ENCODE assay signal across 20 cellular contexts in the genomic region with DNA sequence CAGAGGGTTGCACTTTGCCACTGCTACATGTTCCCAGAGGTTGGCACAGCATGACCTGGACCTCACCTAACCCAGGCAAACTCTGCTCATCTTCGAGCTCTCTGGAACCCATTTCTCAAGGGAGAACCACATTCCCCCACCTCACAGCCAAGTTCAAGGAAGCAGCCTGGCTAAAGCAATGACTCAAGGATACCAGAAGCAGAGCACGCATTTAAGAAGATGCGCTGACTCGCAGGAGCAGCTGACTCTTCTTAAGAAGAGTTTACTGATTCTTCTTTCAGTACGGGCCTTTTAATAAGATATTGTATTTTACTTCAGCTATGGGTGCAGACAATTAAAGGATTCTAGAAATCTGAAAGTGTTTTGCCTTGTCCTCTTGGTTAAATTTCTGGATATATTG. TPM values are rescaled to one million over a fixed set of nuclear protein-coding genes. Genes with fewer than 3 reads are reported as not detected.
DNase-seq lines count a peak whose midpoint lies in the region; ATAC-seq, FAIRE-seq and TF ChIP-seq lines count a peak whose summit lies in the region.
"Had no signal": no experiment of that assay in that cellular context is flagged by ENCODE, and none has a peak within 500 bp of the region (broad histone marks: within the 10 kb centered on the region; RNA-seq: fewer than 3 reads in every experiment).

No MANE protein-coding gene starts in this region.

- peaks cover 11% of the 10 kb centered on the region for H3K4me1 ChIP-seq in mesenchymal stem cell (ENCODE audit: control insufficient read depth, insufficient read depth, low read depth, low read length)
- H3K4me1 ChIP-seq in upper lobe of right lung: no peaks in the 10 kb centered on the region

- H2BK120ac ChIP-seq in mesenchymal stem cell (ENCODE audit: low read depth, low read length): no peak overlapping the region

- H3K18ac ChIP-seq in mesenchymal stem cell (ENCODE audit: low read depth in 1 of 2, low read length in 2 of 2): no peak overlapping the region

- H2AFZ ChIP-seq in mesenchymal stem cell (ENCODE audit: low read depth, low read length): no peak overlapping the region

- no peak overlapping the region for H3K4ac ChIP-seq in mesenchymal stem cell (ENCODE audit: low read depth in 1 of 2, low read length in 2 of 2)

- H3K9ac ChIP-seq in mesenchymal stem cell (ENCODE audit: low read length): no peak overlapping the region
- H3K9ac ChIP-seq: KMS-11 had no signal

- H3K9me3 ChIP-seq in mesenchymal stem cell (ENCODE audit: control insufficient read depth, low read length): no peaks in the 10 kb centered on the region
- no peaks in the 10 kb centered on the region for H3K9me3 ChIP-seq in upper lobe of right lung

- WGBS in mesenchymal stem cell: 87% methylated on average over 4 of the region's 5 CpGs

- H3K4me3 ChIP-seq in astrocyte of the spinal cord (ENCODE audit: low read depth, low read length) (no peak overlapping the region), mesenchymal stem cell (ENCODE audit: insufficient read depth in 1 of 2, low read depth in 1 of 2, low read length in 2 of 2) (no peak overlapping the region), upper lobe of right lung (no peak overlapping the region)

- no peak overlapping the region for H3K4me2 ChIP-seq in mesenchymal stem cell (ENCODE audit: low read length, poor library complexity, severe bottlenecking)
- H3K4me2 ChIP-seq: KMS-11 had no signal

- H2BK12ac ChIP-seq in mesenchymal stem cell (ENCODE audit: low read length in 2 of 2): no peak overlapping the region

- no peak overlapping the region for H3K14ac ChIP-seq in mesenchymal stem cell (ENCODE audit: low read length in 2 of 2)

- ATAC-seq in upper lobe of right lung: no peak
- ATAC-seq: Panc1, SK-N-SH treated with all-trans-retinoic acid at 6 μM for 48 hours, T-cell had no signal

- no peaks in the 10 kb centered on the region for H3K27me3 ChIP-seq in mesenchymal stem cell (ENCODE audit: control insufficient read depth in 1 of 2, insufficient read depth in 1 of 2, low read length in 2 of 2)
- peaks cover 6% of the 10 kb centered on the region for H3K27me3 ChIP-seq in upper lobe of right lung

- no peak overlapping the region for H4K8ac ChIP-seq in mesenchymal stem cell (ENCODE audit: low read length)

- H3K36me3 ChIP-seq in mesenchymal stem cell (ENCODE audit: control insufficient read depth in 1 of 2, insufficient read depth in 2 of 2, low read depth in 1 of 2, low read length in 2 of 2) (peaks cover 24 to 41% of the 10 kb centered on the region in 2 experiments), upper lobe of right lung (peaks cover 8% of the 10 kb centered on the region)

- H3K27ac ChIP-seq in mesenchymal stem cell (ENCODE audit: low read length, poor library complexity, severe bottlenecking): no peak overlapping the region
- H3K27ac ChIP-seq in upper lobe of right lung: no peak overlapping the region
- H3K27ac ChIP-seq: C4-2B, HL-60, KMS-11 had no signal

- TF ChIP-seq CTCF in astrocyte of the spinal cord (IDR thresholded peaks at IDR 0.05; ENCODE audit: low read depth, low read length): no peak
- TF ChIP-seq CTCF in upper lobe of right lung (IDR thresholded peaks at IDR 0.05): no peak

- in situ Hi-C loops in astrocyte of the spinal cord (cut with HindIII; ENCODE audit: low sequenced_read_pairs): no loop called here

- H2AK5ac ChIP-seq in mesenchymal stem cell (ENCODE audit: low read length, severe bottlenecking): no peak overlapping the region

- H4K91ac ChIP-seq in mesenchymal stem cell (ENCODE audit: low read length): no peak overlapping the region

- no peak overlapping the region for H2BK15ac ChIP-seq in mesenchymal stem cell (ENCODE audit: low read depth, poor library complexity, severe bottlenecking)

- H3K79me1 ChIP-seq in mesenchymal stem cell (replicated peaks; ENCODE audit: low read length, poor library complexity, severe bottlenecking): peaks cover 15% of the 10 kb centered on the region

- no peak overlapping the region for H3K23ac ChIP-seq in mesenchymal stem cell (ENCODE audit: low read length in 2 of 2)

- DNase-seq in EH (ENCODE audit: low read depth) (peak; percentile 42), HTR-8/SVneo (ENCODE audit: insufficient read length, low spot score) (no peak), astrocyte of the spinal cord (ENCODE audit: low read depth, low spot score) (peak; percentile 13), mesenchymal stem cell (peak; percentile 52), NCI-H226 (no peak), upper lobe of right lung (no peak), SW480 (ENCODE audit: low spot score) (no peak)
- DNase-seq: CD8-positive, alpha-beta memory T cell; H7; NCI-H1417 treated with DMSO at 0.1 percent for 48 hours; NCI-H187; NCI-H2107; NCI-H510A treated with DMSO at 0.1 percent for 48 hours; NCI-H748 treated with DMSO at 0.1 percent for 48 hours; T-cell had no signal

- intact Hi-C loops in upper lobe of right lung (cut with DNase I): no loop called here

- peak; percentile 82 for FAIRE-seq in HTR-8/SVneo (lab: Jason Lieb, UNC)

- no peak overlapping the region for H2BK5ac ChIP-seq in mesenchymal stem cell (ENCODE audit: low read depth, low read length, poor library complexity, severe bottlenecking)

RNA-seq across cellular contexts. Expression of gene SEMA5A, which starts 4.1 kb away (rescaled TPM):
- polyA plus RNA-seq in mesenchymal stem cell (2013, experiment 1 of 2): 40.6 TPM
- polyA plus RNA-seq in mesenchymal stem cell (2013, experiment 2 of 2): 42.4 TPM
- total RNA-seq in upper lobe of right lung: 38.9 TPM
- total RNA-seq: CD8-positive, alpha-beta memory T cell had no signal
- polyA plus RNA-seq: CD8-positive, alpha-beta memory T cell had no signal

Comparison
In these comparisons a context has a peak if more than half of its experiments do, and no peak if none do; other contexts are left out.
1. DNase-seq: peak in EH (single experiment), astrocyte of the spinal cord (single experiment) and mesenchymal stem cell (single experiment); none in HTR-8/SVneo (single experiment), NCI-H226 (single experiment), upper lobe of right lung (single experiment) and SW480 (single experiment).